ENCODE assay signal across 17 cellular contexts in the genomic region with DNA sequence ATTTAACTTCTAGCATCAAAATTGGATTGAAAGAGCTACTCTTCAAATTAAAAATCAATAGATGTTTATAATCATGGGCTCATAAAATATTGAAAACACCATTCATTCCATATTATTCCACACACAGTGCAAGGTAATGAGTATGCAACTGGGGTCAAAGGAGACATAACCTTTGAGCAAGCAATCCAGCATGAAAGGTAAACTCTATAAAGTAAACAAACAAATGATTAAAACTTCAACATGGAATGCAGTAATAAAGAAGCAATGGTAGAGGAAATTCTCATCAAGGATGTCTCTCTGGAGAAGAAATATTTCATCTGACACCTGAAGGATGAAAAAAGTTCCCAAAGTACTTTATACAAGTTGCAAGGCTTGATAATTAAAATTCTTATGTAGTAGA.
"Had no signal": no experiment of that assay in that cellular context is flagged by ENCODE, and none has a peak within 500 bp of the region (broad histone marks: within the 10 kb centered on the region; RNA-seq: fewer than 3 reads in every experiment).

No MANE protein-coding gene starts in this region.

- DNase-seq: colonic mucosa; cortex of kidney; effector memory CD4-positive, alpha-beta T cell; foreskin keratinocyte; heart left ventricle; hypothalamus; immature natural killer cell; islet precursor cell; kidney; kidney glomerular epithelial cell; left lung; left ventricle myocardium superior; lower lobe of right lung; mesenchymal stem cell had no signal

- H3K9me3 ChIP-seq: colonic mucosa, esophagus muscularis mucosa, gastroesophageal sphincter, heart left ventricle, left lung, lower lobe of right lung had no signal

- H3K27me3 ChIP-seq: colonic mucosa, esophagus muscularis mucosa, gastroesophageal sphincter, heart left ventricle, hepatocyte, left lung had no signal

- H3K36me3 ChIP-seq: colonic mucosa, esophagus muscularis mucosa, gastroesophageal sphincter, heart left ventricle, left lung, lower lobe of right lung had no signal

- H3K4me2 ChIP-seq: hepatocyte had no signal

- H3K4me1 ChIP-seq: colonic mucosa, foreskin keratinocyte had no signal

- H2AFZ ChIP-seq: hepatocyte had no signal

- H3K27ac ChIP-seq: colonic mucosa, esophagus muscularis mucosa, foreskin keratinocyte, gastroesophageal sphincter, heart left ventricle, hepatocyte, left lung, lower lobe of right lung had no signal

- H3K4me3 ChIP-seq: colonic mucosa, esophagus muscularis mucosa, gastroesophageal sphincter, heart left ventricle, hepatocyte, left lung, lower lobe of right lung had no signal

- ATAC-seq: foreskin keratinocyte, gastroesophageal sphincter, heart left ventricle, left lung, left ventricle myocardium superior, lower lobe of right lung had no signal
